ENCODE assay signal across 8 cellular contexts in the genomic region with DNA sequence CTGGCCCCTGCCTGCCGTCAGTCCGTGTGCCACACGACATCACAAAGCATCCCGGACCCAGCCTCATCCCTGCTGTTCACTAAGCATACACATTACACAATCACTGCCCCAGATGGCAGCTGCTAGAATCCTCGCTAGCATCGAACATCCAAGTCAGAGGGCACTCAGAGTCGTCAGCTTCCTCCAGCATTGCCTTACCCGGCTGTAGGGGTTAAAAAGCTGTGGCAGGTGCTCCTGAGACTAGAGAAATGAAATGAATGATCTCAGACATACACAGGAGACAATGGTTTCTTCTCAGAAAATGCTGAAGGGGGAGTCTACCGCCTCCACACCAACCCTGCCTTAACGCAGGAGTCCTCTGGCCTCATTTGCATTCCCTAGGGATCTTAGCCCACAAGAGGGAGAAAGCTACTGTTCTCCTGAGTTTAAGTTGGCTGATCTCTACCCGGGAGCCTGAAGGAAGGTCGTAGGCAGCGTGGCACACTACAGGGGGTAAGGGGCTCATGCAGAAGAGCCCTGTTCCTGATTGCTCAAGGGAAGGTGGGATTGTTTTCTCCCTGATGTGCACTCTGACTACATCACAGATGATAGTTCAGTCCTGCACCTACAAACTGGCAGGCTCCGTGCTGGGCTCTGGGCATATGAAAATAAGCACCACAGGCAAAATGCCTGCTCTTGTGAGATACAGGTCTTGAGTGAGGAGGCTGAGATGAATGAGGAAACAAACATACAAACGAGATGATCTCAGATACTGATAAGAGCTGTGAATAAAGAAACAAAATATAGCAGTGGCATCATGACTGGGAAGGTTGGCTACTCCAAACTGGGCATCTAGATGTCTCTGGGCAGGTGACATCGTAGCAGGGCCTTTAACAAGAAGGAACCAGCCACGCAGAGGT. TPM values are rescaled to one million over a fixed set of nuclear protein-coding genes. Genes with fewer than 3 reads are reported as not detected.
A peak's percentile ranks its signal among the peaks of the same experiment; 100 is the strongest.
DNase-seq lines count a peak whose midpoint lies in the region; ATAC-seq and TF ChIP-seq lines count a peak whose summit lies in the region.

No MANE protein-coding gene starts in this region.

- TF ChIP-seq RAD21 in liver (IDR thresholded peaks at IDR 0.05), result peak in 1 of 2 donors; percentile 50

- H3K4me3 ChIP-seq in BLaER1 (no peak overlapping the region; the same call in 1 of the 2 replicates), Karpas-422 (ENCODE audit: low read length) (no peak overlapping the region), liver (ENCODE audit: low read depth in 1 of 3, low read length in 3 of 3) (no peak overlapping the region), vagina (no peak overlapping the region)

- ATAC-seq in GM19463 (IDR thresholded peaks at IDR 0.05; ENCODE audit: unreplicated experiment), result no peak

- no peaks in the 10 kb centered on the region for H3K27me3 ChIP-seq in BLaER1
- H3K27me3 ChIP-seq in Karpas-422 (ENCODE audit: low read length), result no peaks in the 10 kb centered on the region
- H3K27me3 ChIP-seq in liver (ENCODE audit: control insufficient read depth in 4 of 4, insufficient read depth in 4 of 4, low read length in 3 of 4), result no peaks in the 10 kb centered on the region
- no peaks in the 10 kb centered on the region for H3K27me3 ChIP-seq in vagina

- H3K9ac ChIP-seq in BLaER1 (peak overlapping the region; percentile 67; the same call in 1 of the 2 replicates), Karpas-422 (ENCODE audit: low read length) (no peak overlapping the region), liver (ENCODE audit: low read depth in 1 of 2, low read length in 2 of 2) (no peak overlapping the region)

- TF ChIP-seq CTCF in liver (IDR thresholded peaks at IDR 0.05; ENCODE audit: low read depth, low read length, missing input control) (no peak), vagina (IDR thresholded peaks at IDR 0.05) (no peak)

- H2AFZ ChIP-seq in Karpas-422 (ENCODE audit: low read length), result no peak overlapping the region

- 0 out of 2 replicates have a peak, but pooled peaks cover under 1% of the 10 kb centered on the region for H3K36me3 ChIP-seq in BLaER1
- H3K36me3 ChIP-seq in Karpas-422 (ENCODE audit: insufficient read depth, low read length), result no peaks in the 10 kb centered on the region
- H3K36me3 ChIP-seq in liver (ENCODE audit: control insufficient read depth in 4 of 4, insufficient read depth in 3 of 4, low read depth in 1 of 4, low read length in 3 of 4), result no peaks in the 10 kb centered on the region
- no peaks in the 10 kb centered on the region for H3K36me3 ChIP-seq in vagina

- in situ Hi-C loops in ACHN (cut with HindIII; ENCODE audit: low pct_ligation_motif_present, low pct_unique_long_range_greater_than_20kb, low sequenced_read_pairs), result no loop called here

- 56% methylated on average over 17 of the region's 17 CpGs for WGBS in liver

- peaks cover 83% of the 10 kb centered on the region for H3K4me1 ChIP-seq in BLaER1
- peaks cover 27% of the 10 kb centered on the region for H3K4me1 ChIP-seq in Karpas-422 (ENCODE audit: low read length)
- H3K4me1 ChIP-seq in liver (ENCODE audit: control insufficient read depth in 4 of 4, insufficient read depth in 4 of 4, low read length in 3 of 4), result peaks cover 3 to 27% (median 21%) of the 10 kb centered on the region in 4 donors
- peaks cover 25% of the 10 kb centered on the region for H3K4me1 ChIP-seq in vagina

- H4K20me1 ChIP-seq in BLaER1, result peaks cover 14% of the 10 kb centered on the region
- peaks cover 7% of the 10 kb centered on the region; the same call in 1 of the 2 replicates for H4K20me1 ChIP-seq in Karpas-422 (ENCODE audit: insufficient read depth, low read depth, low read length)

- TF ChIP-seq POLR2A in vagina (IDR thresholded peaks at IDR 0.05), result no peak

- H3K4me1 Mint-ChIP-seq in T-helper 2 cell treated with Interferon-gamma antibody and Interleukin-4, amounts not matched to agents 5 μg/mL and 100 μg/mL, for 36 hours (ENCODE audit: low read depth), result peaks cover 55% of the 10 kb centered on the region

- H3K27me3 Mint-ChIP-seq in T-helper 2 cell treated with Interferon-gamma antibody and Interleukin-4, amounts not matched to agents 5 μg/mL and 100 μg/mL, for 36 hours (ENCODE audit: low read depth), result no peaks in the 10 kb centered on the region

- peak overlapping the region; percentile 20 for H3K27ac Mint-ChIP-seq in T-helper 2 cell treated with Interferon-gamma antibody and Interleukin-4, amounts not matched to agents 5 μg/mL and 100 μg/mL, for 36 hours

- H3K9me3 ChIP-seq in BLaER1 (no peaks in the 10 kb centered on the region), Karpas-422 (ENCODE audit: low read length) (no peaks in the 10 kb centered on the region), liver (ENCODE audit: control insufficient read depth in 4 of 4, low read length in 3 of 4) (no peaks in the 10 kb centered on the region), vagina (no peaks in the 10 kb centered on the region)

- intact Hi-C loops in vagina (cut with DNase I), result loop anchor here (10.0 kb wide), 1 partner anchor 95 kb away; no protein-coding TSS in a partner anchor

- peak; percentile 48 for DNase-seq in Karpas-422
- DNase-seq in T-helper 2 cell treated with Interferon-gamma antibody and Interleukin-4, amounts not matched to agents 5 μg/mL and 100 μg/mL, for 36 hours (ENCODE audit: low spot score), result no peak
- no peak for DNase-seq in NCI-H1105 treated with DMSO at 0.1 percent for 48 hours (lab: John Stamatoyannopoulos, UW)
- DNase-seq in vagina (ENCODE audit: extremely low spot score in 2 of 2), result no peak
- no peak for DNase-seq in ACHN

- no peaks in the 10 kb centered on the region for H3K36me3 Mint-ChIP-seq in T-helper 2 cell treated with Interferon-gamma antibody and Interleukin-4, amounts not matched to agents 5 μg/mL and 100 μg/mL, for 36 hours (ENCODE audit: low read depth)

- peaks cover 16% of the 10 kb centered on the region for H3K79me2 ChIP-seq in Karpas-422 (ENCODE audit: low read length)

- H3K4me2 ChIP-seq in BLaER1, result peak overlapping the region; percentile 90
- H3K4me2 ChIP-seq in Karpas-422 (ENCODE audit: low read depth, low read length, poor library complexity, severe bottlenecking), result peak overlapping the region; percentile 42

- H3K27ac ChIP-seq in BLaER1 (peak overlapping the region; percentile 89), Karpas-422 (ENCODE audit: low read length) (no peak overlapping the region), liver (ENCODE audit: low read depth in 1 of 2, low read length in 2 of 2) (no peak overlapping the region), vagina (no peak overlapping the region)

- H3K4me3 Mint-ChIP-seq in T-helper 2 cell treated with Interferon-gamma antibody and Interleukin-4, amounts not matched to agents 5 μg/mL and 100 μg/mL, for 36 hours, result peak overlapping the region; percentile 37

- no peaks in the 10 kb centered on the region for H3K9me2 ChIP-seq in Karpas-422 (replicated peaks; ENCODE audit: insufficient read depth, low read length)

- H3K9me3 Mint-ChIP-seq in T-helper 2 cell treated with Interferon-gamma antibody and Interleukin-4, amounts not matched to agents 5 μg/mL and 100 μg/mL, for 36 hours, result no peaks in the 10 kb centered on the region

TF ChIP-seq in liver, 16 proteins besides CTCF, POLR2A, EP300 and RAD21:
- no peak for TF ChIP-seq JUND (IDR thresholded peaks at IDR 0.05)
- TF ChIP-seq HNF4A (conservative IDR thresholded peaks at IDR 0.05), result peak; percentile 26 to 28
- TF ChIP-seq RXRA (IDR thresholded peaks at IDR 0.05), result peak; percentile 13 to 29
- peak; percentile 38 for TF ChIP-seq YY1 (IDR thresholded peaks at IDR 0.05)
- no peak for TF ChIP-seq ZBTB33 (IDR thresholded peaks at IDR 0.05)
- TF ChIP-seq SP1 (IDR thresholded peaks at IDR 0.05), result peak; percentile 18
- TF ChIP-seq, protein P1, sequence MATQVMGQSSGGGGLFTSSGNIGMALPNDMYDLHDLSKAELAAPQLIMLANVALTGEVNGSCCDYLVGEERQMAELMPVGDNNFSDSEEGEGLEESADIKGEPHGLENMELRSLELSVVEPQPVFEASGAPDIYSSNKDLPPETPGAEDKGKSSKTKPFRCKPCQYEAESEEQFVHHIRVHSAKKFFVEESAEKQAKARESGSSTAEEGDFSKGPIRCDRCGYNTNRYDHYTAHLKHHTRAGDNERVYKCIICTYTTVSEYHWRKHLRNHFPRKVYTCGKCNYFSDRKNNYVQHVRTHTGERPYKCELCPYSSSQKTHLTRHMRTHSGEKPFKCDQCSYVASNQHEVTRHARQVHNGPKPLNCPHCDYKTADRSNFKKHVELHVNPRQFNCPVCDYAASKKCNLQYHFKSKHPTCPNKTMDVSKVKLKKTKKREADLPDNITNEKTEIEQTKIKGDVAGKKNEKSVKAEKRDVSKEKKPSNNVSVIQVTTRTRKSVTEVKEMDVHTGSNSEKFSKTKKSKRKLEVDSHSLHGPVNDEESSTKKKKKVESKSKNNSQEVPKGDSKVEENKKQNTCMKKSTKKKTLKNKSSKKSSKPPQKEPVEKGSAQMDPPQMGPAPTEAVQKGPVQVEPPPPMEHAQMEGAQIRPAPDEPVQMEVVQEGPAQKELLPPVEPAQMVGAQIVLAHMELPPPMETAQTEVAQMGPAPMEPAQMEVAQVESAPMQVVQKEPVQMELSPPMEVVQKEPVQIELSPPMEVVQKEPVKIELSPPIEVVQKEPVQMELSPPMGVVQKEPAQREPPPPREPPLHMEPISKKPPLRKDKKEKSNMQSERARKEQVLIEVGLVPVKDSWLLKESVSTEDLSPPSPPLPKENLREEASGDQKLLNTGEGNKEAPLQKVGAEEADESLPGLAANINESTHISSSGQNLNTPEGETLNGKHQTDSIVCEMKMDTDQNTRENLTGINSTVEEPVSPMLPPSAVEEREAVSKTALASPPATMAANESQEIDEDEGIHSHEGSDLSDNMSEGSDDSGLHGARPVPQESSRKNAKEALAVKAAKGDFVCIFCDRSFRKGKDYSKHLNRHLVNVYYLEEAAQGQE (IDR thresholded peaks at IDR 0.05), result no peak
TF ChIP-seq in liver: peak in this region for 4.

RNA-seq across cellular contexts. Expression of gene KIAA0232, which starts 2.6 kb away (rescaled TPM):
- total RNA-seq in Karpas-422 (2014; rRNA removed; shearing (Covaris generic); ENCODE audit: low replicate concordance), result 10.9 and 11.8 TPM in 2 replicates
- 10 to 100 TPM; 25.5 to 34.4 TPM for total RNA-seq in liver
- 10 to 100 TPM in 1 of 2 donors, 1 to 10 TPM in 1; 8.9 to 11.4 TPM for polyA plus RNA-seq in liver
- total RNA-seq in vagina, result 29.0 TPM
